ENCODE assay signal across 1 cellular context in the genomic region with DNA sequence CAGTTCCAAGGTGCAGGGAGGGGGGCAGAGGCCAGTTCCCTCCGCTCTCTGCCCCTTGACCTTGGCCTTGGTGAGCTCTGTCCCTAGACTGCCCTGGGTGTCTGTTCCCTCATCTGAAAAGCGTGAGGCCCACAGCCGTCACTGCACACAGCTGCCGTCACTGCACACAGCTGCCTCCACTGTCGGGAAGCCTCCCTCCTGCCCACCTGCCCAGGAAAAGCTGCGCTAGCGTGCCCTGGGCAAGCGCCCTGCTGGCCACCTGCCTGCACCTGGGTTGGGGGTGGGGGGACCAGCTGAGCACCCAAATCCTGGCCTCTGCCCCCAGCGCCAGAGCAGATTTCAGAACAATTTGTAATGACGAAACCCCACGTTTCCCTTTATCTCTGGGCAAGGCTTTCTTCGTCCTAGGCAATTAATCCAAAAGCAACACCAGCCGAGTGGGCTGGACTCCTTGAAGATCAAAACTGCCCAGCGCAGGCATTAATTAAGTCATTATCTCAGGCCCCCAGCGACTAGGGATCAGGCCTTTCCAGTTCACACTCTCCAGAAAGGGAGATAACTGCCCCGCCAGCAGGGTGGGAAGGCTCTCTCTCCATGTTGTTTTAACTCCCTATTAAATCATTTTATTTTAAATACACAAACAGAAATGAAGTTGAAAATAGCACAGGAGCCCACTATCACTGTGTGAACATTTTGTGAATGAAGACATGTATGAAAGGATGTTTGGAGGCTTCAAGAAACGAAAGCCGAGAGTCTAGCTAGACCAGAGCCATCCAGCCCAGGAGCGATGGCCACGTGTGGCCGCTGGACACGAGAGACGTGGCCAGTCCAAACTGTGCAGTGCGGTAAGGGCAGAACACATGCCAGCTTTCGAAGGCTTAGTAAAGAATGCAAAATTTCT.
TF ChIP-seq lines count a peak whose summit lies in the region.

No MANE protein-coding gene starts in this region.

TF ChIP-seq in K562, 482 proteins besides CTCF, POLR2A, EP300 and RAD21 (continued from another document and continues in another):
- TF ChIP-seq RREB1 (CRISPR knock-in tag; IDR thresholded peaks at IDR 0.05) (no peak), ZNF224 (CRISPR knock-in tag; IDR thresholded peaks at IDR 0.05) (no peak), ZNF766 (CRISPR knock-in tag; conservative IDR thresholded peaks at IDR 0.05) (peak; percentile 41; the same call in 1 of the 2 replicates), HNRNPL (IDR thresholded peaks at IDR 0.05; ENCODE audit: low read depth, low read length) (no peak), HDAC8 (tag; IDR thresholded peaks at IDR 0.05) (no peak), DLX4 (CRISPR knock-in tag; IDR thresholded peaks at IDR 0.05) (no peak), ZBTB26 (CRISPR knock-in tag; IDR thresholded peaks at IDR 0.05) (no peak), JUNB (CRISPR knock-in tag; conservative IDR thresholded peaks at IDR 0.05) (no peak), TAF15 (IDR thresholded peaks at IDR 0.05; ENCODE audit: low read depth, low read length) (no peak), MEIS2 (IDR thresholded peaks at IDR 0.05; ENCODE audit: partially characterized antibody) (peak; percentile 52), ZNF507 (tag; conservative IDR thresholded peaks at IDR 0.05) (no peak), POLR2H (tag; IDR thresholded peaks at IDR 0.05; ENCODE audit: low read depth) (no peak), ZNF23 (CRISPR knock-in tag; IDR thresholded peaks at IDR 0.05) (no peak), LARP7 (IDR thresholded peaks at IDR 0.05) (no peak), CUX1 (CRISPR knock-in tag; IDR thresholded peaks at IDR 0.05) (no peak), IFI16 (CRISPR knock-in tag; IDR thresholded peaks at IDR 0.05) (no peak), PHF8 (IDR thresholded peaks at IDR 0.05; ENCODE audit: borderline replicate concordance, low read length) (no peak), ZZZ3 (IDR thresholded peaks at IDR 0.05) (no peak), PURB (CRISPR knock-in tag; IDR thresholded peaks at IDR 0.05; ENCODE audit: low read depth) (no peak), MED1 (CRISPR knock-in tag; IDR thresholded peaks at IDR 0.05; ENCODE audit: borderline replicate concordance) (no peak), GTF3C2 (IDR thresholded peaks at IDR 0.05; ENCODE audit: borderline replicate concordance, extremely low read depth, insufficient read length) (no peak), ZNF592 (IDR thresholded peaks at IDR 0.05) (peak; percentile 58; the same call in 1 of the 2 replicates), ZNF561 (CRISPR knock-in tag; conservative IDR thresholded peaks at IDR 0.05) (no peak), HMG20A (CRISPR knock-in tag; conservative IDR thresholded peaks at IDR 0.05) (no peak), ARID1B (IDR thresholded peaks at IDR 0.05) (peak; percentile 81), NCOA2 (IDR thresholded peaks at IDR 0.05; ENCODE audit: partially characterized antibody in 2 of 2) (no peak)
- TF ChIP-seq, protein P1, sequence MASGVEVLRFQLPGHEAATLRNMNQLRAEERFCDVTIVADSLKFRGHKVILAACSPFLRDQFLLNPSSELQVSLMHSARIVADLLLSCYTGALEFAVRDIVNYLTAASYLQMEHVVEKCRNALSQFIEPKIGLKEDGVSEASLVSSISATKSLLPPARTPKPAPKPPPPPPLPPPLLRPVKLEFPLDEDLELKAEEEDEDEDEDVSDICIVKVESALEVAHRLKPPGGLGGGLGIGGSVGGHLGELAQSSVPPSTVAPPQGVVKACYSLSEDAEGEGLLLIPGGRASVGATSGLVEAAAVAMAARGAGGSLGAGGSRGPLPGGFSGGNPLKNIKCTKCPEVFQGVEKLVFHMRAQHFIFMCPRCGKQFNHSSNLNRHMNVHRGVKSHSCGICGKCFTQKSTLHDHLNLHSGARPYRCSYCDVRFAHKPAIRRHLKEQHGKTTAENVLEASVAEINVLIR (CRISPR knock-in tag; IDR thresholded peaks at IDR 0.05): no peak
